ENCODE assay signal across 30 cellular contexts in genomic region chr1:240646861-240647260, GRCh38. TPM values are rescaled to one million over a fixed set of nuclear protein-coding genes. Genes with fewer than 3 reads are reported as not detected.
"Had no signal": no experiment of that assay in that cellular context is flagged by ENCODE, and none has a peak within 500 bp of the region (broad histone marks: within the 10 kb centered on the region; RNA-seq: fewer than 3 reads in every experiment).

No MANE protein-coding gene starts in this region.

- H2AFZ ChIP-seq: parathyroid adenoma had no signal

- H3K9me3 Mint-ChIP-seq: natural killer cell; nephron; stimulated activated effector memory CD8-positive, alpha-beta T cell treated with anti-CD3 and anti-CD28 coated beads, Interleukin-12 subunit alpha, Interleukin-12 subunit beta, amount 100 ng/mL, for 72 hours; type B pancreatic cell had no signal

- DNase-seq: naive thymus-derived CD4-positive, alpha-beta T cell; natural killer cell; nucleus accumbens; ovary; posterior cingulate gyrus; psoas muscle; right cardiac atrium; right lobe of liver; sigmoid colon; small intestine; stimulated activated CD4-positive, alpha-beta T cell treated with anti-CD3 and anti-CD28 coated beads, Interleukin-15, amount 100 ng/mL, for 24 hours; stimulated activated CD4-positive, alpha-beta T cell treated with anti-CD3 and anti-CD28 coated beads, Interleukin-2, amount 100 ng/mL, for 24 hours; stimulated activated CD4-positive, alpha-beta T cell treated with anti-CD3 and anti-CD28 coated beads, Interleukin-2, amount 100 ng/mL, for 48 hours; stimulated activated CD4-positive, alpha-beta T cell treated with anti-CD3 and anti-CD28 coated beads, Interleukin-4, amount 100 ng/mL, for 24 hours; stimulated activated naive B cell treated with anti-CD40 and anti-IgM and Interleukin-4, amounts not matched to agents 10 μg/mL and 1 μg/mL and 100 μg/mL, for 72 hours; stimulated activated naive CD4-positive, alpha-beta T cell treated with Interleukin-2 at 50 U/mL for 16 hours; stomach; thyroid gland had no signal

- H3K27me3 ChIP-seq: neutrophil, ovary, right lobe of liver, sigmoid colon, stomach, thyroid gland, tibial nerve, vagina had no signal

- H3K9me3 ChIP-seq: neutrophil, ovary, psoas muscle, right lobe of liver, sigmoid colon, stomach, thoracic aorta, thyroid gland, tibial nerve, vagina had no signal

- H3K36me3 Mint-ChIP-seq: naive thymus-derived CD4-positive, alpha-beta T cell; natural killer cell; stimulated activated effector memory CD8-positive, alpha-beta T cell treated with anti-CD3 and anti-CD28 coated beads, Interleukin-12 subunit alpha, Interleukin-12 subunit beta, amount 100 ng/mL, for 72 hours; stimulated activated naive B cell treated with anti-CD40 and anti-IgM and Interleukin-4, amounts not matched to agents 10 μg/mL and 1 μg/mL and 100 μg/mL, for 72 hours; type B pancreatic cell had no signal

- FAIRE-seq: small intestine, urothelium cell line had no signal

- ATAC-seq: naive thymus-derived CD4-positive, alpha-beta T cell; natural killer cell; psoas muscle; right cardiac atrium; stimulated activated effector memory CD8-positive, alpha-beta T cell treated with anti-CD3 and anti-CD28 coated beads, Interleukin-12 subunit alpha, Interleukin-12 subunit beta, amount 100 ng/mL, for 72 hours; stimulated activated naive B cell treated with anti-CD40 and anti-IgM and Interleukin-4, amounts not matched to agents 10 μg/mL and 1 μg/mL and 100 μg/mL, for 72 hours had no signal

- H3K4me1 Mint-ChIP-seq: naive thymus-derived CD4-positive, alpha-beta T cell; natural killer cell; nephron; stimulated activated effector memory CD8-positive, alpha-beta T cell treated with anti-CD3 and anti-CD28 coated beads, Interleukin-12 subunit alpha, Interleukin-12 subunit beta, amount 100 ng/mL, for 72 hours; stimulated activated naive B cell treated with anti-CD40 and anti-IgM and Interleukin-4, amounts not matched to agents 10 μg/mL and 1 μg/mL and 100 μg/mL, for 72 hours had no signal

- H3K9ac ChIP-seq: parathyroid adenoma had no signal

- H3K27ac Mint-ChIP-seq: natural killer cell; nephron; progenitor cell of endocrine pancreas; stimulated activated effector memory CD8-positive, alpha-beta T cell treated with anti-CD3 and anti-CD28 coated beads, Interleukin-12 subunit alpha, Interleukin-12 subunit beta, amount 100 ng/mL, for 72 hours; stimulated activated naive B cell treated with anti-CD40 and anti-IgM and Interleukin-4, amounts not matched to agents 10 μg/mL and 1 μg/mL and 100 μg/mL, for 72 hours; stimulated activated naive CD8-positive, alpha-beta T cell treated with anti-CD3 and anti-CD28 coated beads, Interleukin-15, Interleukin-2, amounts not matched to agents 100 ng/mL and 50 ng/mL, for 24 hours; type B pancreatic cell had no signal

- H3K4me3 Mint-ChIP-seq: naive thymus-derived CD4-positive, alpha-beta T cell; natural killer cell; nephron; stimulated activated effector memory CD8-positive, alpha-beta T cell treated with anti-CD3 and anti-CD28 coated beads, Interleukin-12 subunit alpha, Interleukin-12 subunit beta, amount 100 ng/mL, for 72 hours; stimulated activated naive B cell treated with anti-CD40 and anti-IgM and Interleukin-4, amounts not matched to agents 10 μg/mL and 1 μg/mL and 100 μg/mL, for 72 hours; stimulated activated naive CD8-positive, alpha-beta T cell treated with anti-CD3 and anti-CD28 coated beads, Interleukin-15, Interleukin-2, amounts not matched to agents 100 ng/mL and 50 ng/mL, for 24 hours; type B pancreatic cell had no signal

- H3K79me2 ChIP-seq: parathyroid adenoma had no signal

- H3K4me1 ChIP-seq: psoas muscle, sigmoid colon, stomach, thyroid gland, tibial nerve, vagina had no signal

- H3K27me3 Mint-ChIP-seq: stimulated activated naive B cell treated with anti-CD40 and anti-IgM and Interleukin-4, amounts not matched to agents 10 μg/mL and 1 μg/mL and 100 μg/mL, for 72 hours; stimulated activated naive CD8-positive, alpha-beta T cell treated with anti-CD3 and anti-CD28 coated beads, Interleukin-15, Interleukin-2, amounts not matched to agents 100 ng/mL and 50 ng/mL, for 24 hours; type B pancreatic cell had no signal

- H3K27ac ChIP-seq: neutrophil, ovary, parathyroid adenoma, psoas muscle, right lobe of liver, sigmoid colon, stomach, thoracic aorta, thyroid gland, tibial nerve, vagina had no signal

- H3K36me3 ChIP-seq: neutrophil, ovary, right lobe of liver, sigmoid colon, stomach, thoracic aorta, thyroid gland, tibial nerve, vagina had no signal

- H3K4me3 ChIP-seq: ovary, psoas muscle, right lobe of liver, sigmoid colon, stomach, thoracic aorta, thyroid gland, tibial nerve, vagina had no signal

RNA-seq across cellular contexts. Expression of gene GREM2, which starts 34.9 kb away (rescaled TPM):
- total RNA-seq: renal cortical epithelial cell had no signal
